Comparison of ENCODE assay signal across 9 cellular contexts in the genomic region with DNA sequence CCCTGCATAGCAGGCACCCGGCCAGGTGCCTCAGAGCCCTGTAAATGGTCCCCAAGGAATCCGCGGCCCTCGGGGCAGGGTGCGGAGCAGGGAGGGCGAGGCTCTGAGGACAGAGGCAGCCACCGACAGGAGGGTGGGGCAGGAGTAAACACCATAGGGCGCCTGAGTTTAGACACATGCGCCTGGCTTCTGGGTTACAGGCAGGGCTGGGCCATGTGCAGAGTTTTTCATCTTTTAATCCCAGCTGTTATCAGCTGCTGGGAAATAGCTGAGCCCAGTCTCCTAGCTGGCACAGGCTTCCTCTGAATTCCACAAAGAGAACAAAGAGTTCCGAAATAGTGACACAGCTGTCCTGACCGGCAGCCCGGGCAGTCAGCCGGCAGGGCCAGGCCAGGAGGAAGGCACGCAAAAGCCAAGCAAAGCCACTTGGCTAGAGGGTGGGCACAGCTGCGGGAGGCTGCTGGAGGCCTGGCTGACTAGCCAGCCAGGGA.
DNase-seq lines count a peak whose midpoint lies in the region; ATAC-seq and TF ChIP-seq lines count a peak whose summit lies in the region.
"Had no signal": no experiment of that assay in that cellular context is flagged by ENCODE, and none has a peak within 500 bp of the region (broad histone marks: within the 10 kb centered on the region; RNA-seq: fewer than 3 reads in every experiment).

No MANE protein-coding gene starts in this region.

- no peak for DNase-seq in HCT116 (ENCODE audit: low read depth, low spot score)
- peak; percentile 55 to 80 (median 64) for DNase-seq in body of pancreas
- DNase-seq in hippocampal formation (lab: John Stamatoyannopoulos, UW) = peak; percentile 89 to 92
- no peak for DNase-seq in D341Med (ENCODE audit: low spot score)
- no peak for DNase-seq in NCI-H526 treated with DMSO at 0.1 percent for 48 hours (lab: John Stamatoyannopoulos, UW)
- DNase-seq: activated CD4-positive, CD25-positive, alpha-beta regulatory T cell had no signal

- intact Hi-C loops in HCT116 (cut with micrococcal nuclease) = no loop called here
- intact Hi-C loops in body of pancreas (cut with DNase I) = no loop called here

- 26 to 34% methylated on average over 4 to 15 of the region's 15 CpGs for WGBS in body of pancreas, 2 donors

- POLR2A ChIA-PET in HCT116 (lab: Charles Lee) = no interaction called here

- TF ChIP-seq POLR2A in HCT116 (IDR thresholded peaks at IDR 0.05; ENCODE audit: borderline replicate concordance, extremely low read depth, insufficient read depth, insufficient read length) (no peak), body of pancreas (IDR thresholded peaks at IDR 0.05) (no peak)

- no peaks in the 10 kb centered on the region for H3K9me2 ChIP-seq in HCT116 (ENCODE audit: insufficient read depth)

- H3K27ac ChIP-seq in HCT116 (ENCODE audit: low read depth, low read length) (no peak overlapping the region), body of pancreas (peak overlapping the region in 3 of 4 donors; percentile 15 to 52 (median 51)), skeletal muscle tissue (ENCODE audit: low read depth, low read length) (peak overlapping the region; percentile 79)

- H3K4me3 ChIP-seq in HCT116 (replicated peaks in 1 of 2; ENCODE audit: low read depth in 1 of 2, low read length in 2 of 2) (no peak overlapping the region), body of pancreas (no peak overlapping the region), skeletal muscle tissue (ENCODE audit: low read length in 3 of 3) (peak overlapping the region in 2 of 3 donors; percentile 13 to 32)

- no TSS peak for BruUV-seq in HCT116 (replicated peaks; lab: Mats Ljungman, UMichigan)

- H3K4me2 ChIP-seq in HCT116 (ENCODE audit: low read length) = 0 out of 2 replicates have a peak overlapping the region, but pooled peaks have one; percentile 9

- TF ChIP-seq CTCF in HCT116 (IDR thresholded peaks at IDR 0.05 in 2 of 3, conservative IDR thresholded peaks at IDR 0.05 in 1 of 3; ENCODE audit: borderline replicate concordance in 1 of 3, insufficient read depth in 1 of 3, low read depth in 2 of 3, low read length in 2 of 3) (no peak), body of pancreas (IDR thresholded peaks at IDR 0.05) (no peak)

- TF ChIP-seq RAD21 in HCT116 (IDR thresholded peaks at IDR 0.05; ENCODE audit: low read depth) = no peak

- H3K9me3 ChIP-seq in HCT116 (ENCODE audit: control insufficient read depth in 1 of 2, insufficient read depth in 1 of 2, low read depth in 1 of 2, low read length in 2 of 2) (no peaks in the 10 kb centered on the region), body of pancreas (no peaks in the 10 kb centered on the region), skeletal muscle tissue (ENCODE audit: control insufficient read depth in 3 of 3, low read length in 3 of 3) (no peaks in the 10 kb centered on the region)

- H3K9ac ChIP-seq in HCT116 (ENCODE audit: low read length) = no peak overlapping the region
- peak overlapping the region in 1 of 3 donors; percentile 32 for H3K9ac ChIP-seq in skeletal muscle tissue (ENCODE audit: low read depth in 1 of 3, low read length in 3 of 3)

- H4K20me1 ChIP-seq in HCT116 (ENCODE audit: insufficient read depth) = no peaks in the 10 kb centered on the region

- H2AFZ ChIP-seq in HCT116 (ENCODE audit: low read depth, low read length, poor library complexity, severe bottlenecking) = no peak overlapping the region

- CTCF ChIA-PET in HCT116 (lab: Charles Lee) = no interaction called here

- no peaks in the 10 kb centered on the region for H3K36me3 ChIP-seq in HCT116 (ENCODE audit: control insufficient read depth in 1 of 2, insufficient read depth in 2 of 2, low read length in 2 of 2)
- H3K36me3 ChIP-seq in body of pancreas (replicated peaks in 1 of 2; ENCODE audit: insufficient read depth in 1 of 2, low read depth in 2 of 2) = no peaks in the 10 kb centered on the region
- H3K36me3 ChIP-seq in skeletal muscle tissue (ENCODE audit: control insufficient read depth in 3 of 3, insufficient read depth in 3 of 3, low read length in 3 of 3) = no peaks in the 10 kb centered on the region

- ATAC-seq in HCT116 = peak; percentile 60
- peak; percentile 90 for ATAC-seq in body of pancreas
- no peak for ATAC-seq in HG03457 (IDR thresholded peaks at IDR 0.05; ENCODE audit: unreplicated experiment)
- ATAC-seq in HG03039 (IDR thresholded peaks at IDR 0.05; ENCODE audit: unreplicated experiment) = no peak

- RAD21 ChIA-PET in HCT116 (lab: Charles Lee; ENCODE audit: low non-redundant PET in 1 of 2, low total read pairs in 2 of 2, uncharacterized antibody in 2 of 2, unreplicated experiment in 2 of 2) = no interaction called here

- H3K4me1 ChIP-seq in HCT116 (ENCODE audit: control insufficient read depth in 1 of 2, insufficient read depth in 2 of 2, low read length in 2 of 2) (peaks cover 0 to 14% of the 10 kb centered on the region in 2 experiments; a peak in 1 of 4 replicates), body of pancreas (peaks cover 18% of the 10 kb centered on the region), skeletal muscle tissue (ENCODE audit: control insufficient read depth in 3 of 3, insufficient read depth in 3 of 3, low read length in 3 of 3) (peaks cover 25 to 28% (median 26%) of the 10 kb centered on the region in 3 donors)

- H3K27me3 ChIP-seq in HCT116 (ENCODE audit: insufficient read depth, low read length) (no peaks in the 10 kb centered on the region), body of pancreas (no peaks in the 10 kb centered on the region), skeletal muscle tissue (ENCODE audit: control insufficient read depth in 3 of 3, insufficient read depth in 3 of 3, low read length in 3 of 3) (peaks cover 0 to 5% (median 0%) of the 10 kb centered on the region in 3 donors)

- H3K79me2 ChIP-seq in HCT116 (ENCODE audit: insufficient read depth, low read length) = no peaks in the 10 kb centered on the region

TF ChIP-seq in HCT116, 20 proteins besides CTCF, POLR2A, EP300 and RAD21 (continues in another document):
- TF ChIP-seq EZH2 (IDR thresholded peaks at IDR 0.05) (no peak), EZH2phosphoT487 (IDR thresholded peaks at IDR 0.05; ENCODE audit: borderline replicate concordance) (no peak), SIN3A (IDR thresholded peaks at IDR 0.05; ENCODE audit: low read depth) (no peak), ZNF274 (IDR thresholded peaks at IDR 0.05; ENCODE audit: low read depth, low read length) (no peak), SP1 (IDR thresholded peaks at IDR 0.05; ENCODE audit: low read depth) (no peak), EGR1 (IDR thresholded peaks at IDR 0.05; ENCODE audit: low read depth) (no peak), YY1 (IDR thresholded peaks at IDR 0.05; ENCODE audit: extremely low read depth, insufficient replicate concordance, low read depth, low read length) (no peak), FOSL1 (IDR thresholded peaks at IDR 0.05; ENCODE audit: low read depth) (no peak), POLR2AphosphoS5 (IDR thresholded peaks at IDR 0.05; ENCODE audit: low read depth, low read length) (no peak), ZFX (IDR thresholded peaks at IDR 0.05) (no peak), TCF7L2 (IDR thresholded peaks at IDR 0.05; ENCODE audit: borderline replicate concordance, extremely low read depth, insufficient read depth, insufficient read length) (no peak), ELF1 (IDR thresholded peaks at IDR 0.05; ENCODE audit: borderline replicate concordance, low read depth) (no peak), CEBPB (IDR thresholded peaks at IDR 0.05; ENCODE audit: low read depth) (no peak), SRF (IDR thresholded peaks at IDR 0.05; ENCODE audit: low read depth) (no peak)
- TF ChIP-seq, protein P1, sequence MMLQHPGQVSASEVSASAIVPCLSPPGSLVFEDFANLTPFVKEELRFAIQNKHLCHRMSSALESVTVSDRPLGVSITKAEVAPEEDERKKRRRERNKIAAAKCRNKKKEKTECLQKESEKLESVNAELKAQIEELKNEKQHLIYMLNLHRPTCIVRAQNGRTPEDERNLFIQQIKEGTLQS (IDR thresholded peaks at IDR 0.05) = no peak
- TF ChIP-seq, protein P2, sequence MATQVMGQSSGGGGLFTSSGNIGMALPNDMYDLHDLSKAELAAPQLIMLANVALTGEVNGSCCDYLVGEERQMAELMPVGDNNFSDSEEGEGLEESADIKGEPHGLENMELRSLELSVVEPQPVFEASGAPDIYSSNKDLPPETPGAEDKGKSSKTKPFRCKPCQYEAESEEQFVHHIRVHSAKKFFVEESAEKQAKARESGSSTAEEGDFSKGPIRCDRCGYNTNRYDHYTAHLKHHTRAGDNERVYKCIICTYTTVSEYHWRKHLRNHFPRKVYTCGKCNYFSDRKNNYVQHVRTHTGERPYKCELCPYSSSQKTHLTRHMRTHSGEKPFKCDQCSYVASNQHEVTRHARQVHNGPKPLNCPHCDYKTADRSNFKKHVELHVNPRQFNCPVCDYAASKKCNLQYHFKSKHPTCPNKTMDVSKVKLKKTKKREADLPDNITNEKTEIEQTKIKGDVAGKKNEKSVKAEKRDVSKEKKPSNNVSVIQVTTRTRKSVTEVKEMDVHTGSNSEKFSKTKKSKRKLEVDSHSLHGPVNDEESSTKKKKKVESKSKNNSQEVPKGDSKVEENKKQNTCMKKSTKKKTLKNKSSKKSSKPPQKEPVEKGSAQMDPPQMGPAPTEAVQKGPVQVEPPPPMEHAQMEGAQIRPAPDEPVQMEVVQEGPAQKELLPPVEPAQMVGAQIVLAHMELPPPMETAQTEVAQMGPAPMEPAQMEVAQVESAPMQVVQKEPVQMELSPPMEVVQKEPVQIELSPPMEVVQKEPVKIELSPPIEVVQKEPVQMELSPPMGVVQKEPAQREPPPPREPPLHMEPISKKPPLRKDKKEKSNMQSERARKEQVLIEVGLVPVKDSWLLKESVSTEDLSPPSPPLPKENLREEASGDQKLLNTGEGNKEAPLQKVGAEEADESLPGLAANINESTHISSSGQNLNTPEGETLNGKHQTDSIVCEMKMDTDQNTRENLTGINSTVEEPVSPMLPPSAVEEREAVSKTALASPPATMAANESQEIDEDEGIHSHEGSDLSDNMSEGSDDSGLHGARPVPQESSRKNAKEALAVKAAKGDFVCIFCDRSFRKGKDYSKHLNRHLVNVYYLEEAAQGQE (IDR thresholded peaks at IDR 0.05; ENCODE audit: low read depth) = no peak
- TF ChIP-seq, protein P3, sequence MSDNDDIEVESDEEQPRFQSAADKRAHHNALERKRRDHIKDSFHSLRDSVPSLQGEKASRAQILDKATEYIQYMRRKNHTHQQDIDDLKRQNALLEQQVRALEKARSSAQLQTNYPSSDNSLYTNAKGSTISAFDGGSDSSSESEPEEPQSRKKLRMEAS (IDR thresholded peaks at IDR 0.05) = no peak

Comparison
In these comparisons a context has a peak if more than half of its experiments do, and no peak if none do; other contexts are left out.
1. ATAC-seq: peak in HCT116 (single experiment) and body of pancreas (single experiment); none in HG03457 (single experiment) and HG03039 (single experiment).
2. DNase-seq: peak in body of pancreas (4 of 4) and hippocampal formation (2 of 2); none in HCT116 (single experiment), D341Med (single experiment) and NCI-H526 treated with DMSO at 0.1 percent for 48 hours (single experiment).
3. H3K4me3 ChIP-seq: peak in skeletal muscle tissue (2 of 3); none in HCT116 (0 of 2) and body of pancreas (0 of 2).